ENCODE assay signal across 12 cellular contexts in genomic region chr20:31475032-31475431, GRCh38. TPM values are rescaled to one million over a fixed set of nuclear protein-coding genes. Genes with fewer than 3 reads are reported as not detected.
DNase-seq lines count a peak whose midpoint lies in the region; ATAC-seq and TF ChIP-seq lines count a peak whose summit lies in the region.
"Had no signal": no experiment of that assay in that cellular context is flagged by ENCODE, and none has a peak within 500 bp of the region (broad histone marks: within the 10 kb centered on the region; RNA-seq: fewer than 3 reads in every experiment).

A gene with protein sequence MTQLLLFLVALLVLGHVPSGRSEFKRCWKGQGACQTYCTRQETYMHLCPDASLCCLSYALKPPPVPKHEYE (minus strand): TSS chr20:31475127. CDS start chr20:31473013, 2,114 bp downstream.
A gene with protein sequence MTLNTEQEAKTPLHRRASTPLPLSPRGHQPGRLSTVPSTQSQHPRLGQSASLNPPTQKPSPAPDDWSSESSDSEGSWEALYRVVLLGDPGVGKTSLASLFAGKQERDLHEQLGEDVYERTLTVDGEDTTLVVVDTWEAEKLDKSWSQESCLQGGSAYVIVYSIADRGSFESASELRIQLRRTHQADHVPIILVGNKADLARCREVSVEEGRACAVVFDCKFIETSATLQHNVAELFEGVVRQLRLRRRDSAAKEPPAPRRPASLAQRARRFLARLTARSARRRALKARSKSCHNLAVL (plus strand): TSS chr20:31475288. CDS start chr20:31476446, 1,158 bp downstream.

- H4K91ac ChIP-seq in mesenchymal stem cell (ENCODE audit: low read length) = no peak within 1 kb of the TSS

- H2AK5ac ChIP-seq in mesenchymal stem cell (ENCODE audit: low read length, severe bottlenecking) = no peak within 1 kb of the TSS

- no peak within 1 kb of the TSS for H2BK5ac ChIP-seq in mesenchymal stem cell (ENCODE audit: low read depth, low read length, poor library complexity, severe bottlenecking)

- POLR2A ChIA-PET in activated CD4-positive, alpha-beta memory T cell treated with anti-CD3 and anti-CD28 coated beads, Interleukin-2, amount 10 ng/mL, durations not matched to agents 7 days and 5 days (lab: Charles Lee) = no interaction called here

- H3K9me3 ChIP-seq in NT2/D1 (ENCODE audit: insufficient read depth, low read length) = peaks cover 6% of the 10 kb centered on the region; the same call in 1 of the 2 replicates
- peaks cover 33% of the 10 kb centered on the region for H3K9me3 ChIP-seq in endodermal cell (ENCODE audit: control insufficient read depth, low read length)
- H3K9me3 ChIP-seq in mesenchymal stem cell (ENCODE audit: control insufficient read depth, low read length) = no peaks in the 10 kb centered on the region
- H3K9me3 ChIP-seq in thyroid gland = no peaks in the 10 kb centered on the region

- no peak within 1 kb of the TSS for H2BK12ac ChIP-seq in mesenchymal stem cell (ENCODE audit: low read length in 2 of 2)

- H3K27me3 ChIP-seq in NT2/D1 (ENCODE audit: insufficient read depth, insufficient read length) (peaks cover 44% of the 10 kb centered on the region), endodermal cell (ENCODE audit: control insufficient read depth, insufficient read depth, low read length, poor library complexity, severe bottlenecking) (no peaks in the 10 kb centered on the region), mesenchymal stem cell (ENCODE audit: control insufficient read depth in 1 of 2, insufficient read depth in 1 of 2, low read length in 2 of 2) (peaks cover 10 to 16% of the 10 kb centered on the region in 2 experiments), thyroid gland (no peaks in the 10 kb centered on the region)

- no peak within 1 kb of the TSS for H3K27ac Mint-ChIP-seq in endodermal cell
- no peak within 1 kb of the TSS for H3K27ac Mint-ChIP-seq in activated CD4-positive, alpha-beta memory T cell treated with anti-CD3 and anti-CD28 coated beads, Interleukin-2, amount 10 ng/mL, durations not matched to agents 7 days and 5 days
- H3K27ac Mint-ChIP-seq: activated naive CD4-positive, alpha-beta T cell treated with anti-CD3 and anti-CD28 coated beads, Interleukin-2, amount 50 U/mL, for 24 hours had no signal

- H3K4me1 ChIP-seq in NT2/D1 (ENCODE audit: insufficient read depth, insufficient read length) (peaks cover 3% of the 10 kb centered on the region), endodermal cell (ENCODE audit: control insufficient read depth, insufficient read depth, low read length) (no peaks in the 10 kb centered on the region), mesenchymal stem cell (ENCODE audit: control insufficient read depth, insufficient read depth, low read depth, low read length) (no peaks in the 10 kb centered on the region), thyroid gland (peaks cover 7 to 17% of the 10 kb centered on the region in 2 donors)

- WGBS in endodermal cell (ENCODE audit: insufficient coverage in 1 of 2, insufficient read length in 1 of 2), 2 experiments = 77 to 82% methylated on average over 14 to 27 of the region's 27 CpGs
- WGBS in mesenchymal stem cell = 66% methylated on average over 27 of the region's 27 CpGs
- WGBS in thyroid gland, 2 donors = 3 to 10% methylated on average over 4 to 21 of the region's 27 CpGs

- peak within 1 kb of the TSS in 1 of 2 experiments; percentile 29 for H3K14ac ChIP-seq in mesenchymal stem cell (ENCODE audit: low read length in 2 of 2)

- H3K79me1 ChIP-seq in mesenchymal stem cell (replicated peaks; ENCODE audit: low read length, poor library complexity, severe bottlenecking) = no peaks in the 10 kb centered on the region

- peaks cover 71% of the 10 kb centered on the region for H3K9me3 Mint-ChIP-seq in endodermal cell
- no peaks in the 10 kb centered on the region for H3K9me3 Mint-ChIP-seq in activated CD4-positive, alpha-beta memory T cell treated with anti-CD3 and anti-CD28 coated beads, Interleukin-2, amount 10 ng/mL, durations not matched to agents 7 days and 5 days

- DNase-seq in NT2/D1 (ENCODE audit: low read depth, low spot score) (no peak), endodermal cell (peak; percentile 78), mesenchymal stem cell (no peak), thyroid gland (peak in 1 of 2 donors; percentile 5), NCI-H146 treated with DMSO at 0.1 percent for 48 hours (lab: John Stamatoyannopoulos, UW; ENCODE audit: unreplicated experiment) (no peak)
- no peak for DNase-seq in activated CD4-positive, alpha-beta memory T cell treated with anti-CD3 and anti-CD28 coated beads, Interleukin-2, amount 10 ng/mL, durations not matched to agents 7 days and 5 days
- DNase-seq: NCI-H226 had no signal

- H3K23ac ChIP-seq in mesenchymal stem cell (ENCODE audit: low read length in 2 of 2) = no peak within 1 kb of the TSS

- H3K18ac ChIP-seq in mesenchymal stem cell (ENCODE audit: low read depth in 1 of 2, low read length in 2 of 2) = no peak within 1 kb of the TSS

- H3K4me3 ChIP-seq in NT2/D1 (ENCODE audit: insufficient read length, low read depth) = peak within 1 kb of the TSS; percentile 64
- H3K4me3 ChIP-seq in endodermal cell (ENCODE audit: low read length) = no peak within 1 kb of the TSS
- peak within 1 kb of the TSS in 1 of 2 experiments; percentile 80 for H3K4me3 ChIP-seq in mesenchymal stem cell (ENCODE audit: insufficient read depth in 1 of 2, low read depth in 1 of 2, low read length in 2 of 2)
- peak within 1 kb of the TSS in 1 of 3 donors; percentile 25 for H3K4me3 ChIP-seq in thyroid gland (replicated peaks in 1 of 3)

- H4K8ac ChIP-seq in mesenchymal stem cell (ENCODE audit: low read length) = no peak within 1 kb of the TSS

- no peak within 1 kb of the TSS for H3K4me2 ChIP-seq in mesenchymal stem cell (ENCODE audit: low read length, poor library complexity, severe bottlenecking)

- intact Hi-C loops in thyroid gland (cut with DNase I) = no loop called here

- no peak within 1 kb of the TSS for H2BK120ac ChIP-seq in mesenchymal stem cell (ENCODE audit: low read depth, low read length)

- no peak within 1 kb of the TSS for H2AFZ ChIP-seq in mesenchymal stem cell (ENCODE audit: low read depth, low read length)

- no peak within 1 kb of the TSS for H2BK15ac ChIP-seq in mesenchymal stem cell (ENCODE audit: low read depth, poor library complexity, severe bottlenecking)

- no peak for ATAC-seq in GM21737 (IDR thresholded peaks at IDR 0.05; ENCODE audit: unreplicated experiment)
- no peak for ATAC-seq in HG02623 (IDR thresholded peaks at IDR 0.05; ENCODE audit: unreplicated experiment)

- no peak within 1 kb of the TSS for H3K4ac ChIP-seq in mesenchymal stem cell (ENCODE audit: low read depth in 1 of 2, low read length in 2 of 2)

- CTCF ChIA-PET in activated CD4-positive, alpha-beta memory T cell treated with anti-CD3 and anti-CD28 coated beads, Interleukin-2, amount 10 ng/mL, durations not matched to agents 7 days and 5 days (lab: Charles Lee) = interaction anchor here (0.7 to 0.9 kb wide), 2 partner anchors 8 to 28 kb away, joined by 3 to 4 read pairs; no protein-coding TSS in a partner anchor

- no peak within 1 kb of the TSS for H3K4me3 Mint-ChIP-seq in endodermal cell
- no peak within 1 kb of the TSS for H3K4me3 Mint-ChIP-seq in activated CD4-positive, alpha-beta memory T cell treated with anti-CD3 and anti-CD28 coated beads, Interleukin-2, amount 10 ng/mL, durations not matched to agents 7 days and 5 days
- H3K4me3 Mint-ChIP-seq: activated naive CD4-positive, alpha-beta T cell treated with anti-CD3 and anti-CD28 coated beads, Interleukin-2, amount 50 U/mL, for 24 hours had no signal

- H3K36me3 Mint-ChIP-seq in endodermal cell (ENCODE audit: low read depth) = peaks cover 2% of the 10 kb centered on the region
- no peaks in the 10 kb centered on the region for H3K36me3 Mint-ChIP-seq in activated CD4-positive, alpha-beta memory T cell treated with anti-CD3 and anti-CD28 coated beads, Interleukin-2, amount 10 ng/mL, durations not matched to agents 7 days and 5 days (ENCODE audit: low read depth)

- no peaks in the 10 kb centered on the region for H3K36me3 ChIP-seq in NT2/D1 (ENCODE audit: insufficient read depth, insufficient read length, low read length)
- H3K36me3 ChIP-seq in endodermal cell (ENCODE audit: control insufficient read depth, insufficient read depth, low read length) = no peaks in the 10 kb centered on the region
- H3K36me3 ChIP-seq in mesenchymal stem cell (ENCODE audit: control insufficient read depth in 1 of 2, insufficient read depth in 2 of 2, low read depth in 1 of 2, low read length in 2 of 2) = no peaks in the 10 kb centered on the region
- H3K36me3 ChIP-seq in thyroid gland = no peaks in the 10 kb centered on the region

- H3K4me1 Mint-ChIP-seq in endodermal cell = no peaks in the 10 kb centered on the region
- H3K4me1 Mint-ChIP-seq in activated CD4-positive, alpha-beta memory T cell treated with anti-CD3 and anti-CD28 coated beads, Interleukin-2, amount 10 ng/mL, durations not matched to agents 7 days and 5 days = no peaks in the 10 kb centered on the region

- H3K27me3 Mint-ChIP-seq in endodermal cell (ENCODE audit: insufficient read depth) = peaks cover 54% of the 10 kb centered on the region
- H3K27me3 Mint-ChIP-seq in activated CD4-positive, alpha-beta memory T cell treated with anti-CD3 and anti-CD28 coated beads, Interleukin-2, amount 10 ng/mL, durations not matched to agents 7 days and 5 days = peaks cover 27% of the 10 kb centered on the region

- no peak for TF ChIP-seq POLR2A in thyroid gland (IDR thresholded peaks at IDR 0.05)

- H3K27ac ChIP-seq in endodermal cell (ENCODE audit: low read depth, low read length) (no peak within 1 kb of the TSS), mesenchymal stem cell (ENCODE audit: low read length, poor library complexity, severe bottlenecking) (no peak within 1 kb of the TSS), thyroid gland (peak within 1 kb of the TSS in 2 of 3 donors; percentile 40 to 53)

- no peak for TF ChIP-seq CTCF in endodermal cell (conservative IDR thresholded peaks at IDR 0.05)
- no peak for TF ChIP-seq CTCF in thyroid gland (IDR thresholded peaks at IDR 0.05)

- H3K9ac ChIP-seq in NT2/D1 (ENCODE audit: insufficient read length, low read depth) (peak within 1 kb of the TSS; percentile 67), endodermal cell (ENCODE audit: extremely low read depth, low read length, poor library complexity, severe bottlenecking) (no peak within 1 kb of the TSS), mesenchymal stem cell (ENCODE audit: low read length) (peak within 1 kb of the TSS; percentile 72)

RNA-seq across cellular contexts. Expression of the first gene that starts in this region (rescaled TPM):
- total RNA-seq in endodermal cell (not detected), thyroid gland (not detected)
- not detected for polyA plus RNA-seq in endodermal cell (2013, experiment 1 of 2)
- polyA plus RNA-seq in endodermal cell (2013, experiment 2 of 2) = not detected
- polyA plus RNA-seq in mesenchymal stem cell (2013, experiment 1 of 2) = not detected
- not detected for polyA plus RNA-seq in mesenchymal stem cell (2013, experiment 2 of 2)
- not detected for total RNA-seq in activated CD4-positive, alpha-beta memory T cell treated with anti-CD3 and anti-CD28 coated beads, Interleukin-2, amount 10 ng/mL, durations not matched to agents 7 days and 5 days
- total RNA-seq: epithelial cell of proximal tubule, G401 had no signal

RNA-seq across cellular contexts. Expression of the second gene that starts in this region (rescaled TPM):
- total RNA-seq in endodermal cell (not detected), thyroid gland (1 to 10 TPM in 2 of 4 donors, under 1 TPM in 2; 0.54 to 3.4 (median 0.98) TPM)
- not detected for polyA plus RNA-seq in endodermal cell (2013, experiment 1 of 2)
- polyA plus RNA-seq in endodermal cell (2013, experiment 2 of 2) = not detected
- polyA plus RNA-seq in mesenchymal stem cell (2013, experiment 1 of 2) = not detected
- not detected for polyA plus RNA-seq in mesenchymal stem cell (2013, experiment 2 of 2)
- not detected for total RNA-seq in activated CD4-positive, alpha-beta memory T cell treated with anti-CD3 and anti-CD28 coated beads, Interleukin-2, amount 10 ng/mL, durations not matched to agents 7 days and 5 days
- total RNA-seq: epithelial cell of proximal tubule, G401 had no signal

Comparison
In these comparisons a context has a peak if more than half of its experiments do, and no peak if none do; other contexts are left out.
1. Peak in DNase-seq in endodermal cell; RNA of the genes that start here not detected or under 1 TPM.
2. H3K27ac ChIP-seq: peak in thyroid gland (2 of 3); none in endodermal cell (single experiment) and mesenchymal stem cell (single experiment).